Comparison of ENCODE assay signal across 24 cellular contexts in the genomic region with DNA sequence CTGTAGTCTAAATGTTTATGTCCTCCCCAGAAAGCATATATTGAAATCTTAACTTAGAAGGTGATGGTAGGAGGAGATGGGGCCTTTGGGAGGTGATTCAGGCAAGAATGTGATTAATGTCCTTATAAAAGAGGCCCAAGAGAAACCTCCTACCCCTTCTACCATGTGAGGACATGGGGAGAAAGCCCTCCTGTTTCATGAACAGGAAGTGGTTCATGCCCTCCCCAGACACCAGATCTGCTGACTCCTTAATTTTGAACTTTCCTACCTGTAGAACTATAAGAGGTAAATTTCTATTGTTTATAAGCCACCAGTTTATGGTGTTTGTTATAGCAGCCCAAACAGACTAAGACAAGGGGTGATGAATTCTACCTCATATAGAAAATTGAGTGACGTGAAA. TPM values are rescaled to one million over a fixed set of nuclear protein-coding genes. Genes with fewer than 3 reads are reported as not detected.
DNase-seq lines count a peak whose midpoint lies in the region; ATAC-seq, FAIRE-seq and TF ChIP-seq lines count a peak whose summit lies in the region.
"Had no signal": no experiment of that assay in that cellular context is flagged by ENCODE, and none has a peak within 500 bp of the region (broad histone marks: within the 10 kb centered on the region; RNA-seq: fewer than 3 reads in every experiment).

No MANE protein-coding gene starts in this region.

- no peaks in the 10 kb centered on the region for H3K4me1 ChIP-seq in HepG2 (ENCODE audit: insufficient read depth, low read length)
- H3K4me1 ChIP-seq in right lobe of liver, result no peaks in the 10 kb centered on the region
- peaks cover 20% of the 10 kb centered on the region for H3K4me1 ChIP-seq in Loucy (ENCODE audit: insufficient read depth, low read length, poor library complexity, severe bottlenecking)
- H3K4me1 ChIP-seq in foreskin keratinocyte, result no peaks in the 10 kb centered on the region
- H3K4me1 ChIP-seq: BE2C had no signal

- CTCF ChIA-PET in HepG2 (lab: Yijun Ruan, JAX; ENCODE audit: low intra/inter-chr PET ratio, low total read pairs), result no interaction called here
- CTCF ChIA-PET in activated CD8-positive, alpha-beta T cell treated with anti-CD3 and anti-CD28 coated beads for 36 hours (lab: Charles Lee), result no interaction called here

- H3K4me2 ChIP-seq in HepG2 (ENCODE audit: low read depth, low read length), result no peak overlapping the region
- peak overlapping the region; percentile 55 for H3K4me2 ChIP-seq in Loucy (ENCODE audit: low read depth, low read length, poor library complexity, severe bottlenecking)

- no peaks in the 10 kb centered on the region for H3K9me3 ChIP-seq in HepG2 (ENCODE audit: low read length)
- no peaks in the 10 kb centered on the region for H3K9me3 ChIP-seq in right lobe of liver
- no peaks in the 10 kb centered on the region for H3K9me3 ChIP-seq in Loucy (ENCODE audit: insufficient read depth, low read depth, low read length)
- H3K9me3 ChIP-seq: BE2C had no signal

- TF ChIP-seq EP300 in HepG2 (IDR thresholded peaks at IDR 0.05; ENCODE audit: low read depth in 2 of 2, low read length in 2 of 2) (no peak), HepG2 (CRISPR knock-in tag; IDR thresholded peaks at IDR 0.05; ENCODE audit: borderline replicate concordance) (no peak)

- no peak for TF ChIP-seq RAD21 in HepG2 (CRISPR knock-in tag; IDR thresholded peaks at IDR 0.05)

- H3K9me3 Mint-ChIP-seq in activated CD8-positive, alpha-beta T cell treated with anti-CD3 and anti-CD28 coated beads for 36 hours, result no peaks in the 10 kb centered on the region

- BruUV-seq in HepG2 (replicated peaks; lab: Mats Ljungman, UMichigan), result no TSS peak

- H3K9ac ChIP-seq in HepG2 (ENCODE audit: insufficient read depth, low read depth, low read length) (no peak overlapping the region), Loucy (ENCODE audit: low read depth, low read length, poor library complexity, severe bottlenecking) (no peak overlapping the region)

- 98% methylated on average over 1 of the region's 1 CpG for WGBS in HepG2 (ENCODE audit: low lambda C conversion rate)
- WGBS in right lobe of liver (ENCODE audit: insufficient coverage, low coverage, low lambda C conversion rate, missing lambda C conversion rate), result 94% methylated on average over 1 of the region's 1 CpG

- peaks cover 7% of the 10 kb centered on the region for H3K4me1 Mint-ChIP-seq in activated CD8-positive, alpha-beta T cell treated with anti-CD3 and anti-CD28 coated beads for 36 hours (ENCODE audit: low read depth)

- H3K36me3 Mint-ChIP-seq in activated CD8-positive, alpha-beta T cell treated with anti-CD3 and anti-CD28 coated beads for 36 hours (ENCODE audit: low read depth), result peaks cover 26% of the 10 kb centered on the region

- intact Hi-C loops in HepG2 (cut with micrococcal nuclease; ENCODE audit: unreplicated experiment) (loop anchor here (1.0 kb wide), 1 partner anchor 48 kb away; no protein-coding TSS in a partner anchor), right lobe of liver (cut with DNase I) (no loop called here)
- intact Hi-C loops in activated CD8-positive, alpha-beta T cell treated with anti-CD3 and anti-CD28 coated beads for 36 hours (cut with micrococcal nuclease), result no loop called here

- H3K36me3 ChIP-seq in HepG2 (replicated peaks in 1 of 2; ENCODE audit: control insufficient read depth in 1 of 2, insufficient read depth in 2 of 2, low read length in 2 of 2), result peaks cover 2 to 8% of the 10 kb centered on the region in 2 experiments; a peak in 2 of 5 replicates
- peaks cover 0 to 46% (median 2%) of the 10 kb centered on the region in 4 donors for H3K36me3 ChIP-seq in right lobe of liver
- H3K36me3 ChIP-seq in Loucy (ENCODE audit: insufficient read depth, low read length), result peaks cover 5% of the 10 kb centered on the region; the same call in 1 of the 2 replicates
- H3K36me3 ChIP-seq: BE2C had no signal

- H3K27me3 Mint-ChIP-seq in activated CD8-positive, alpha-beta T cell treated with anti-CD3 and anti-CD28 coated beads for 36 hours, result no peaks in the 10 kb centered on the region

- H3K79me2 ChIP-seq in HepG2 (ENCODE audit: insufficient read depth, low read length) (no peaks in the 10 kb centered on the region), Loucy (ENCODE audit: insufficient read depth, low read length) (no peaks in the 10 kb centered on the region)

- TF ChIP-seq CTCF in HepG2 (CRISPR knock-in tag; IDR thresholded peaks at IDR 0.05) (no peak), right lobe of liver (IDR thresholded peaks at IDR 0.05) (no peak), Loucy (conservative IDR thresholded peaks at IDR 0.05; ENCODE audit: low read length) (no peak), foreskin keratinocyte (conservative IDR thresholded peaks at IDR 0.05) (no peak)
- no peak for TF ChIP-seq CTCF in activated CD8-positive, alpha-beta T cell treated with anti-CD3 and anti-CD28 coated beads for 36 hours (IDR thresholded peaks at IDR 0.05)

- H3K9me2 ChIP-seq in Loucy (replicated peaks; ENCODE audit: low read depth, low read length), result no peaks in the 10 kb centered on the region

- POLR2A ChIA-PET in HepG2 (lab: Yijun Ruan, JAX), result no interaction called here
- POLR2A ChIA-PET in activated CD8-positive, alpha-beta T cell treated with anti-CD3 and anti-CD28 coated beads for 36 hours (lab: Charles Lee), result no interaction called here

- peak overlapping the region; percentile 57 for H3K27ac Mint-ChIP-seq in activated CD8-positive, alpha-beta T cell treated with anti-CD3 and anti-CD28 coated beads for 36 hours

- H2AFZ ChIP-seq in HepG2 (ENCODE audit: low read length) (no peak overlapping the region), Loucy (ENCODE audit: low read length) (peak overlapping the region; percentile 22; the same call in 1 of the 2 replicates)

- H3K4me3 ChIP-seq in HepG2 (replicated peaks in 1 of 3; ENCODE audit: insufficient read depth in 1 of 3, low read depth in 2 of 3, low read length in 3 of 3), result no peak overlapping the region
- H3K4me3 ChIP-seq in right lobe of liver, result no peak overlapping the region
- peak overlapping the region; percentile 5 for H3K4me3 ChIP-seq in Loucy (ENCODE audit: low read length, poor library complexity, severe bottlenecking)
- H3K4me3 ChIP-seq: GM12878 had no signal

- DNase-seq in HepG2 (ENCODE audit: low spot score) (no peak), right lobe of liver (no peak), DMS 273 (lab: John Stamatoyannopoulos, UW; ENCODE audit: unreplicated experiment) (no peak), foreskin keratinocyte (no peak)
- peak; percentile 19 for DNase-seq in activated CD8-positive, alpha-beta T cell treated with anti-CD3 and anti-CD28 coated beads for 36 hours
- DNase-seq in stimulated activated naive CD8-positive, alpha-beta T cell treated with anti-CD3 and anti-CD28 coated beads, Interleukin-15, Interleukin-2, amounts not matched to agents 100 U/mL and 50 U/mL, for 24 hours, result no peak
- DNase-seq in stimulated activated CD4-positive, alpha-beta T cell treated with anti-CD3 and anti-CD28 coated beads, Interleukin-4, amount 100 ng/mL, for 4 hours, result no peak
- DNase-seq: BE2C, DMS79 treated with DMSO at 0.1 percent for 48 hours, GOT3, HCEC 1CT, Karpas-422, NCI-H1048, NCI-H1436, NCI-H187 treated with DMSO at 0.1 percent for 48 hours, NCI-H774 had no signal

- ATAC-seq in HepG2, result no peak
- no peak for ATAC-seq in right lobe of liver
- ATAC-seq in activated CD8-positive, alpha-beta T cell treated with anti-CD3 and anti-CD28 coated beads for 36 hours, result peak; percentile 80
- ATAC-seq in stimulated activated naive CD8-positive, alpha-beta T cell treated with anti-CD3 and anti-CD28 coated beads, Interleukin-15, Interleukin-2, amounts not matched to agents 100 U/mL and 50 U/mL, for 24 hours, result peak; percentile 63
- ATAC-seq in foreskin keratinocyte, result no peak
- ATAC-seq: GM12878, Panc1 had no signal

- no peak overlapping the region for H3K27ac ChIP-seq in HepG2 (ENCODE audit: extremely low read length, insufficient read depth, low read length)
- H3K27ac ChIP-seq in right lobe of liver, result no peak overlapping the region
- H3K27ac ChIP-seq in foreskin keratinocyte, result no peak overlapping the region
- H3K27ac ChIP-seq: HL-60 had no signal

- TF ChIP-seq POLR2A in HepG2 (IDR thresholded peaks at IDR 0.05; ENCODE audit: insufficient read depth in 1 of 2, low read depth in 2 of 2, low read length in 2 of 2), result no peak
- no peak for TF ChIP-seq POLR2A in right lobe of liver (IDR thresholded peaks at IDR 0.05)

- no peaks in the 10 kb centered on the region for H3F3A ChIP-seq in Loucy (ENCODE audit: low read depth)

- no peak overlapping the region for H3K4me3 Mint-ChIP-seq in activated CD8-positive, alpha-beta T cell treated with anti-CD3 and anti-CD28 coated beads for 36 hours

- FAIRE-seq in HepG2 (lab: Jason Lieb, UNC), result no peak

- in situ Hi-C loops in HepG2 (cut with HindIII; ENCODE audit: extremely low pct_ligation_motif_present, low pct_unique_long_range_greater_than_20kb), result no loop called here

- H3K27me3 ChIP-seq in HepG2 (ENCODE audit: control insufficient read depth in 1 of 2, insufficient read depth in 2 of 2, low read length in 2 of 2), result no peaks in the 10 kb centered on the region
- no peaks in the 10 kb centered on the region for H3K27me3 ChIP-seq in right lobe of liver
- no peaks in the 10 kb centered on the region for H3K27me3 ChIP-seq in Loucy (ENCODE audit: insufficient read depth, low read length, poor library complexity, severe bottlenecking)
- no peaks in the 10 kb centered on the region for H3K27me3 ChIP-seq in foreskin keratinocyte
- H3K27me3 ChIP-seq: BE2C had no signal

- no peaks in the 10 kb centered on the region for H4K20me1 ChIP-seq in HepG2 (ENCODE audit: insufficient read depth, low read length)
- no peaks in the 10 kb centered on the region for H4K20me1 ChIP-seq in Loucy (ENCODE audit: insufficient read depth, low read length, poor library complexity, severe bottlenecking)

RNA-seq across cellular contexts. Expression of a gene that starts 8.7 kb away (rescaled TPM):
- total RNA-seq in HepG2 (2016; rRNA removed; fragmentation: Illumina TruSeq; extraction: Trizol), result not detected in 2 replicates
- total RNA-seq in HepG2 (2016; cell fraction: cytosol; rRNA removed; fragmentation: Illumina TruSeq; extraction: Trizol; ENCODE audit: low read depth), result 0.10 TPM in 1 of 2 replicates, not detected in the other
- not detected in 2 replicates for total RNA-seq in HepG2 (2016; cell fraction: insoluble cytoplasmic fraction; rRNA removed; fragmentation: Illumina TruSeq; extraction: Trizol)
- total RNA-seq in HepG2 (2016; cell fraction: membrane; rRNA removed; fragmentation: Illumina TruSeq; extraction: Trizol), result not detected in 2 replicates
- total RNA-seq in HepG2 (2016; cell fraction: nucleus; rRNA removed; fragmentation: Illumina TruSeq; extraction: Trizol), result not detected in 2 replicates
- polyA plus RNA-seq in HepG2 (2011; rRNA removed), result 0.05 and 0.12 TPM in 2 replicates
- not detected in 2 replicates for polyA plus RNA-seq in HepG2 (2011; cell fraction: cytosol; rRNA removed)
- polyA plus RNA-seq in HepG2 (2011; cell fraction: nucleus; rRNA removed), result 0.10 TPM in 2 replicates
- 0.05 and 0.08 TPM in 2 replicates for polyA plus RNA-seq in HepG2 (2012)
- not detected in 2 replicates for polyA plus RNA-seq in HepG2 (2016; cell fraction: cytosol; fragmentation: Illumina TruSeq; extraction: Trizol; ENCODE audit: low read depth)
- not detected in 2 replicates for polyA plus RNA-seq in HepG2 (2016; cell fraction: insoluble cytoplasmic fraction; fragmentation: Illumina TruSeq; extraction: Trizol; ENCODE audit: low read depth)
- polyA plus RNA-seq in HepG2 (2016; cell fraction: membrane; fragmentation: Illumina TruSeq; extraction: Trizol; ENCODE audit: low read depth), result not detected in 2 replicates
- not detected in 2 replicates for polyA plus RNA-seq in HepG2 (2016; cell fraction: nucleus; fragmentation: Illumina TruSeq; extraction: Trizol; ENCODE audit: insufficient read depth, low read depth)
- not detected in 2 replicates for polyA minus RNA-seq in HepG2 (2011; rRNA and poly(A)+ RNA removed; ENCODE audit: low replicate concordance)
- not detected in 2 replicates for polyA minus RNA-seq in HepG2 (2011; cell fraction: cytosol; rRNA and poly(A)+ RNA removed)
- 0.26 TPM in 1 of 2 replicates, not detected in the other for polyA minus RNA-seq in HepG2 (2011; cell fraction: nucleus; rRNA and poly(A)+ RNA removed)
- not detected for total RNA-seq in right lobe of liver
- not detected for total RNA-seq in activated CD8-positive, alpha-beta T cell treated with anti-CD3 and anti-CD28 coated beads for 36 hours
- not detected in 2 replicates for total RNA-seq in foreskin keratinocyte
- polyA plus RNA-seq in foreskin keratinocyte, result not detected in 2 replicates
- total RNA-seq: A673, GM12878, HT-29, MCF 10A, NCI-H460 had no signal

RNA-seq across cellular contexts. Expression of a gene that starts 13.6 kb away (rescaled TPM):
- total RNA-seq in HepG2 (2016; rRNA removed; fragmentation: Illumina TruSeq; extraction: Trizol) (15.8 and 22.8 TPM in 2 replicates), right lobe of liver (10 to 100 TPM; 14.6 to 27.1 (median 17.2) TPM), foreskin keratinocyte (9.9 TPM in 2 replicates)
- 4.7 and 5.9 TPM in 2 replicates for total RNA-seq in HepG2 (2016; cell fraction: cytosol; rRNA removed; fragmentation: Illumina TruSeq; extraction: Trizol; ENCODE audit: low read depth)
- total RNA-seq in HepG2 (2016; cell fraction: insoluble cytoplasmic fraction; rRNA removed; fragmentation: Illumina TruSeq; extraction: Trizol), result 15.4 and 23.4 TPM in 2 replicates
- total RNA-seq in HepG2 (2016; cell fraction: membrane; rRNA removed; fragmentation: Illumina TruSeq; extraction: Trizol), result 11.1 and 13.3 TPM in 2 replicates
- 9.0 and 9.6 TPM in 2 replicates for total RNA-seq in HepG2 (2016; cell fraction: nucleus; rRNA removed; fragmentation: Illumina TruSeq; extraction: Trizol)
- polyA plus RNA-seq in HepG2 (2011; rRNA removed) (11.1 and 15.8 TPM in 2 replicates), foreskin keratinocyte (9.9 and 10.6 TPM in 2 replicates)
- 6.9 and 10.4 TPM in 2 replicates for polyA plus RNA-seq in HepG2 (2011; cell fraction: cytosol; rRNA removed)
- 4.9 and 6.7 TPM in 2 replicates for polyA plus RNA-seq in HepG2 (2011; cell fraction: nucleus; rRNA removed)
- 11.8 and 14.7 TPM in 2 replicates for polyA plus RNA-seq in HepG2 (2012)
- 5.2 and 6.9 TPM in 2 replicates for polyA plus RNA-seq in HepG2 (2016; cell fraction: cytosol; fragmentation: Illumina TruSeq; extraction: Trizol; ENCODE audit: low read depth)
- 20.8 and 23.9 TPM in 2 replicates for polyA plus RNA-seq in HepG2 (2016; cell fraction: insoluble cytoplasmic fraction; fragmentation: Illumina TruSeq; extraction: Trizol; ENCODE audit: low read depth)
- 9.4 and 9.8 TPM in 2 replicates for polyA plus RNA-seq in HepG2 (2016; cell fraction: membrane; fragmentation: Illumina TruSeq; extraction: Trizol; ENCODE audit: low read depth)
- polyA plus RNA-seq in HepG2 (2016; cell fraction: nucleus; fragmentation: Illumina TruSeq; extraction: Trizol; ENCODE audit: insufficient read depth, low read depth), result 10.5 and 12.2 TPM in 2 replicates
- polyA minus RNA-seq in HepG2 (2011; rRNA and poly(A)+ RNA removed; ENCODE audit: low replicate concordance), result 4.6 and 5.8 TPM in 2 replicates
- polyA minus RNA-seq in HepG2 (2011; cell fraction: cytosol; rRNA and poly(A)+ RNA removed), result 4.8 and 7.3 TPM in 2 replicates
- 8.2 and 9.3 TPM in 2 replicates for polyA minus RNA-seq in HepG2 (2011; cell fraction: nucleus; rRNA and poly(A)+ RNA removed)
- total RNA-seq in activated CD8-positive, alpha-beta T cell treated with anti-CD3 and anti-CD28 coated beads for 36 hours, result 10 to 100 TPM; 15.0 to 15.7 TPM

Comparison
In these comparisons a context has a peak if more than half of its experiments do, and no peak if none do; other contexts are left out.
1. ATAC-seq: peak in activated CD8-positive, alpha-beta T cell treated with anti-CD3 and anti-CD28 coated beads for 36 hours (single experiment) and stimulated activated naive CD8-positive, alpha-beta T cell treated with anti-CD3 and anti-CD28 coated beads, Interleukin-15, Interleukin-2, amounts not matched to agents 100 U/mL and 50 U/mL, for 24 hours (single experiment); none in HepG2 (single experiment), right lobe of liver (0 of 4) and foreskin keratinocyte (single experiment).